ENCODE assay signal across 8 cellular contexts in genomic region chr11:46593550-46594382, GRCh38. TPM values are rescaled to one million over a fixed set of nuclear protein-coding genes. Genes with fewer than 3 reads are reported as not detected.
DNase-seq lines count a peak whose midpoint lies in the region; ATAC-seq, FAIRE-seq and TF ChIP-seq lines count a peak whose summit lies in the region.

Gene AMBRA1, minus strand, starts transcription at chr11:46594023. Its CDS starts 45,643 bp downstream, at chr11:46548380.

- peak; percentile 80 for ATAC-seq in GM18870 (IDR thresholded peaks at IDR 0.05; ENCODE audit: unreplicated experiment)
- ATAC-seq in HG03108 (IDR thresholded peaks at IDR 0.05; ENCODE audit: unreplicated experiment): peak; percentile 79

- peaks cover 50% of the 10 kb centered on the region for H3K79me2 ChIP-seq in smooth muscle cell (ENCODE audit: low read depth)

- H3K9me3 ChIP-seq in smooth muscle cell (replicated peaks; ENCODE audit: low read depth): no peaks in the 10 kb centered on the region

- H3K4me3 ChIP-seq in WI38 (ENCODE audit: low read depth, low read length): peak within 1 kb of the TSS; percentile 96
- H3K4me3 ChIP-seq in bronchial epithelial cell (ENCODE audit: low read depth, low read length): peak within 1 kb of the TSS; percentile 84
- peak within 1 kb of the TSS; percentile 94 for H3K4me3 ChIP-seq in smooth muscle cell

- TF ChIP-seq CTCF in WI38 (IDR thresholded peaks at IDR 0.05; ENCODE audit: low read depth, low read length) (no peak), bronchial epithelial cell (IDR thresholded peaks at IDR 0.05; ENCODE audit: insufficient read depth, low read length, severe bottlenecking) (no peak), smooth muscle cell (IDR thresholded peaks at IDR 0.05; ENCODE audit: borderline replicate concordance, insufficient read depth, poor library complexity, severe bottlenecking) (no peak)

- H3K27ac ChIP-seq in smooth muscle cell (ENCODE audit: low read depth): peak within 1 kb of the TSS; percentile 81

- WGBS in smooth muscle cell (ENCODE audit: low lambda C conversion rate): 2% methylated on average over 54 of the region's 54 CpGs

- in situ Hi-C loops in ACHN (cut with HindIII; ENCODE audit: low pct_ligation_motif_present, low pct_unique_long_range_greater_than_20kb, low sequenced_read_pairs): no loop called here

- H3K9ac ChIP-seq in smooth muscle cell (ENCODE audit: low read depth): peak within 1 kb of the TSS; percentile 93

- peak; percentile 88 for DNase-seq in ACHN
- peak; percentile 94 for DNase-seq in NCI-H2196 treated with DMSO at 0.1 percent for 48 hours (lab: John Stamatoyannopoulos, UW; ENCODE audit: unreplicated experiment)
- peak; percentile 88 for DNase-seq in bronchial epithelial cell (ENCODE audit: low read depth)
- DNase-seq in iPS-NIHi7 (ENCODE audit: extremely low spot score): peak; percentile 87
- peak; percentile 45 for DNase-seq in smooth muscle cell (lab: John Stamatoyannopoulos, UW; ENCODE audit: unreplicated experiment)

- H4K20me1 ChIP-seq in smooth muscle cell (ENCODE audit: low read depth): peaks cover 40% of the 10 kb centered on the region

- peak within 1 kb of the TSS; percentile 97 for H2AFZ ChIP-seq in smooth muscle cell (ENCODE audit: low read depth)

- H3K36me3 ChIP-seq in bronchial epithelial cell (ENCODE audit: control insufficient read depth, insufficient read depth, low read length) (no peaks in the 10 kb centered on the region), smooth muscle cell (ENCODE audit: low read depth) (no peaks in the 10 kb centered on the region)

- no peak for FAIRE-seq in bronchial epithelial cell (lab: Jason Lieb, UNC)

- H3K4me1 ChIP-seq in smooth muscle cell (ENCODE audit: low read depth): peaks cover 18% of the 10 kb centered on the region

- H3K27me3 ChIP-seq in bronchial epithelial cell (ENCODE audit: control insufficient read depth, insufficient read depth, low read length) (no peaks in the 10 kb centered on the region), smooth muscle cell (ENCODE audit: low read depth) (no peaks in the 10 kb centered on the region)

- peak within 1 kb of the TSS; percentile 95 for H3K4me2 ChIP-seq in smooth muscle cell

- H3F3A ChIP-seq in smooth muscle cell (ENCODE audit: low read depth): no peaks in the 10 kb centered on the region

RNA-seq across cellular contexts. Expression of gene AMBRA1, which starts in this region (rescaled TPM):
- total RNA-seq in bronchial epithelial cell (11.3 and 14.3 TPM in 2 replicates), smooth muscle cell (24.2 and 38.3 TPM in 2 replicates)
- polyA plus RNA-seq in smooth muscle cell: 10.3 and 11.5 TPM in 2 replicates

Comparison
In these comparisons a context has a peak if more than half of its experiments do, and no peak if none do; other contexts are left out.
1. Peak in every context shown above with its lines: DNase-seq, ATAC-seq, H3K4me3 ChIP-seq and H3K27ac ChIP-seq.